Comparison of ENCODE assay signal across 8 cellular contexts in genomic region chr3:48663489-48664312, GRCh38. TPM values are rescaled to one million over a fixed set of nuclear protein-coding genes. Genes with fewer than 3 reads are reported as not detected.
DNase-seq lines count a peak whose midpoint lies in the region; ATAC-seq, FAIRE-seq and TF ChIP-seq lines count a peak whose summit lies in the region.

No MANE protein-coding gene starts in this region.

- WGBS in iPS DF 6.9 (ENCODE audit: insufficient coverage, insufficient read length) = no CpG with 5 or more reads among the region's 66 CpGs
- WGBS in sigmoid colon, 2 donors = 1% methylated on average over 66 of the region's 66 CpGs

- no peak overlapping the region for H3K9ac ChIP-seq in Karpas-422 (ENCODE audit: low read length)

- 0 out of 2 replicates have a peak, but pooled peaks cover 2% of the 10 kb centered on the region for H3K4me1 ChIP-seq in iPS DF 6.9 (ENCODE audit: control insufficient read depth, insufficient read depth, low read length)
- peaks cover 0 to 33% (median 31%) of the 10 kb centered on the region in 4 donors for H3K4me1 ChIP-seq in sigmoid colon
- H3K4me1 ChIP-seq in Karpas-422 (ENCODE audit: low read length) = no peaks in the 10 kb centered on the region

- H3K4me3 ChIP-seq in brain microvascular endothelial cell (ENCODE audit: low read depth, low read length) (peak overlapping the region; percentile 64), iPS DF 6.9 (ENCODE audit: low read length) (peak overlapping the region; percentile 48; the same call in 1 of the 2 replicates), sigmoid colon (peak overlapping the region; percentile 21 to 55 (median 38)), Karpas-422 (ENCODE audit: low read length) (no peak overlapping the region)

- TF ChIP-seq EP300 in sigmoid colon (IDR thresholded peaks at IDR 0.05) = no peak

- no peaks in the 10 kb centered on the region for H3K79me2 ChIP-seq in Karpas-422 (ENCODE audit: low read length)

- H3K27ac ChIP-seq in brain microvascular endothelial cell (peak overlapping the region; percentile 87), iPS DF 6.9 (ENCODE audit: low read length) (no peak overlapping the region), sigmoid colon (peak overlapping the region; percentile 60 to 85 (median 76)), Karpas-422 (ENCODE audit: low read length) (no peak overlapping the region)

- H2AFZ ChIP-seq in Karpas-422 (ENCODE audit: low read length) = no peak overlapping the region

- no peaks in the 10 kb centered on the region for H3K9me2 ChIP-seq in Karpas-422 (replicated peaks; ENCODE audit: insufficient read depth, low read length)

- no peak for TF ChIP-seq POLR2A in sigmoid colon (IDR thresholded peaks at IDR 0.05)

- no peaks in the 10 kb centered on the region for H4K20me1 ChIP-seq in Karpas-422 (ENCODE audit: insufficient read depth, low read depth, low read length)

- no peaks in the 10 kb centered on the region for H3K9me3 ChIP-seq in iPS DF 6.9 (ENCODE audit: control insufficient read depth, insufficient read depth, low read length)
- H3K9me3 ChIP-seq in sigmoid colon = no peaks in the 10 kb centered on the region
- no peaks in the 10 kb centered on the region for H3K9me3 ChIP-seq in Karpas-422 (ENCODE audit: low read length)

- DNase-seq in NCI-H2081 (lab: John Stamatoyannopoulos, UW) = peak; percentile 93 to 95
- DNase-seq in brain microvascular endothelial cell = peak; percentile 96
- DNase-seq in iPS DF 6.9 (ENCODE audit: low read depth, low spot score) = peak; percentile 98
- peak; percentile 91 for DNase-seq in sigmoid colon
- no peak for DNase-seq in Karpas-422

- H3K27me3 ChIP-seq in brain microvascular endothelial cell (replicated peaks) = no peaks in the 10 kb centered on the region
- H3K27me3 ChIP-seq in iPS DF 6.9 (ENCODE audit: control insufficient read depth, insufficient read depth, low read length) = no peaks in the 10 kb centered on the region
- peaks cover 24 to 53% (median 29%) of the 10 kb centered on the region in 3 donors for H3K27me3 ChIP-seq in sigmoid colon
- H3K27me3 ChIP-seq in Karpas-422 (ENCODE audit: low read length) = no peaks in the 10 kb centered on the region

- no peaks in the 10 kb centered on the region for H3K36me3 ChIP-seq in brain microvascular endothelial cell (replicated peaks)
- H3K36me3 ChIP-seq in iPS DF 6.9 (ENCODE audit: control insufficient read depth, insufficient read depth, low read length) = no peaks in the 10 kb centered on the region; the same call in 1 of the 2 replicates
- no peaks in the 10 kb centered on the region for H3K36me3 ChIP-seq in sigmoid colon
- peaks cover 3% of the 10 kb centered on the region; the same call in 1 of the 2 replicates for H3K36me3 ChIP-seq in Karpas-422 (ENCODE audit: insufficient read depth, low read length)

- no peak overlapping the region for H3K4me2 ChIP-seq in Karpas-422 (ENCODE audit: low read depth, low read length, poor library complexity, severe bottlenecking)

- TF ChIP-seq CTCF in brain microvascular endothelial cell (IDR thresholded peaks at IDR 0.05; ENCODE audit: low read depth, low read length, missing control alignments) (peak; percentile 83), sigmoid colon (IDR thresholded peaks at IDR 0.05) (peak in 2 of 4 experiments; percentile 39 to 46)

- intact Hi-C loops in sigmoid colon (cut with DNase I) = no loop called here

- ATAC-seq in GM18502 (IDR thresholded peaks at IDR 0.05; ENCODE audit: poor library complexity, unreplicated experiment) = peak; percentile 87
- ATAC-seq in HG02938 (IDR thresholded peaks at IDR 0.05; ENCODE audit: unreplicated experiment) = peak; percentile 89

- in situ Hi-C loops in brain microvascular endothelial cell (cut with HindIII; ENCODE audit: low pct_ligation_motif_present, low sequenced_read_pairs) = no loop called here

- FAIRE-seq in TTC549 (lab: Jason Lieb, UNC) = peak; percentile 97

RNA-seq across cellular contexts. Expression of gene CELSR3, which starts 1.0 kb away (rescaled TPM):
- 1 to 10 TPM in 2 of 4 donors, under 1 TPM in 2; 0.33 to 1.4 (median 0.72) TPM for total RNA-seq in sigmoid colon
- 1 to 10 TPM in 1 of 3 donors, under 1 TPM in 2; under 0.01 to 2.5 (median under 0.01) TPM for polyA plus RNA-seq in sigmoid colon
- 3.8 and 7.0 TPM in 2 replicates for total RNA-seq in Karpas-422 (2014; rRNA removed; shearing (Covaris generic); ENCODE audit: low replicate concordance)

RNA-seq across cellular contexts. Expression of gene NCKIPSD, which starts 22.0 kb away (rescaled TPM):
- total RNA-seq in sigmoid colon = 10 to 100 TPM in 3 of 4 donors, 1 to 10 TPM in 1; 7.7 to 29.3 (median 22.8) TPM
- polyA plus RNA-seq in sigmoid colon = 10 to 100 TPM; 10.2 to 17.7 (median 14.3) TPM
- 25.5 and 36.1 TPM in 2 replicates for total RNA-seq in Karpas-422 (2014; rRNA removed; shearing (Covaris generic); ENCODE audit: low replicate concordance)

RNA-seq across cellular contexts. Expression of gene SLC26A6, which starts 28.4 kb away (rescaled TPM):
- total RNA-seq in sigmoid colon = 10 to 100 TPM in 3 of 4 donors, 1 to 10 TPM in 1; 6.4 to 33.0 (median 17.0) TPM
- 10 to 100 TPM in 1 of 3 donors, 1 to 10 TPM in 2; 9.0 to 70.8 (median 9.7) TPM for polyA plus RNA-seq in sigmoid colon
- 52.7 and 69.1 TPM in 2 replicates for total RNA-seq in Karpas-422 (2014; rRNA removed; shearing (Covaris generic); ENCODE audit: low replicate concordance)

RNA-seq across cellular contexts. Expression of gene TMEM89, which starts 42.1 kb away (rescaled TPM):
- total RNA-seq in sigmoid colon = not detected
- 1 to 10 TPM in 1 of 3 donors, not detected in 2; 1.2 TPM for polyA plus RNA-seq in sigmoid colon
- total RNA-seq in Karpas-422 (2014; rRNA removed; shearing (Covaris generic); ENCODE audit: low replicate concordance) = not detected in 2 replicates

RNA-seq across cellular contexts. Expression of gene IP6K2, which starts 53.3 kb away (rescaled TPM):
- total RNA-seq in sigmoid colon = 100 to 1,000 TPM in 1 of 4 donors, 10 to 100 TPM in 3; 39.0 to 109 (median 58.7) TPM
- 100 to 1,000 TPM in 1 of 3 donors, 10 to 100 TPM in 2; 77.9 to 142 (median 97.2) TPM for polyA plus RNA-seq in sigmoid colon
- 93.6 and 104 TPM in 2 replicates for total RNA-seq in Karpas-422 (2014; rRNA removed; shearing (Covaris generic); ENCODE audit: low replicate concordance)

Comparison
In these comparisons a context has a peak if more than half of its experiments do, and no peak if none do; other contexts are left out.
1. H3K27ac ChIP-seq: peak in brain microvascular endothelial cell (single experiment) and sigmoid colon (4 of 4); none in iPS DF 6.9 (single experiment) and Karpas-422 (single experiment).